In the genomic region with DNA sequence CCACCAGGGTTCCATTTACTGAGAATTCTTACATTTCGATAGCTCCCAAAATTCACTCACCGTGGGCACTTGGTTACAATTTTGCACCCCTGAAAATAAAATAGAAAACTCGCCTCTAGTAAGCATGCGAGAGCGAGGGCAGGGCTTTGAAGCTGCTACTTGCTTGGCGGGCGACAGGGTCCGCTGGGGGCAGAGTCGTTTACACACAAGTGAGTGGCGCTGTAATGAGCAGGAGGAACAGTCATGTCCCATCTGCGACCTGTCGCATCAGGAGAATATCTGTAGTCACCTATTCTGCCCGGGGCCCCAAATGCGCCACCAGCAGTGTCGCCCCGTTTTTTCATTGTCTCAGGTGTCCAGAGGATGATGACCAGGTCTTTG, we compare ENCODE assay signal across 12 cellular contexts. TPM values are rescaled to one million over a fixed set of nuclear protein-coding genes. Genes with fewer than 3 reads are reported as not detected.
DNase-seq lines count a peak whose midpoint lies in the region; ATAC-seq and TF ChIP-seq lines count a peak whose summit lies in the region.
"Had no signal": no experiment of that assay in that cellular context is flagged by ENCODE, and none has a peak within 500 bp of the region (broad histone marks: within the 10 kb centered on the region; RNA-seq: fewer than 3 reads in every experiment).

No MANE protein-coding gene starts in this region.

- H3K36me3 Mint-ChIP-seq in endodermal cell (ENCODE audit: low read depth) (no peaks in the 10 kb centered on the region), mesothelial cell of epicardium (no peaks in the 10 kb centered on the region)
- H3K36me3 Mint-ChIP-seq: activated naive CD4-positive, alpha-beta T cell treated with anti-CD3 and anti-CD28 coated beads, Interleukin-2, amount 10 ng/mL, durations not matched to agents 7 days and 5 days had no signal

- H3K9me3 ChIP-seq in endodermal cell (ENCODE audit: control insufficient read depth, low read length) (no peaks in the 10 kb centered on the region), tibial artery (no peaks in the 10 kb centered on the region), smooth muscle cell (replicated peaks; ENCODE audit: low read depth) (no peaks in the 10 kb centered on the region), HAP-1 (no peaks in the 10 kb centered on the region)

- H3K27me3 Mint-ChIP-seq in endodermal cell (ENCODE audit: insufficient read depth) (peaks cover 67% of the 10 kb centered on the region), mesothelial cell of epicardium (ENCODE audit: low read depth) (peaks cover 79% of the 10 kb centered on the region)

- H3K9ac ChIP-seq in endodermal cell (ENCODE audit: extremely low read depth, low read length, poor library complexity, severe bottlenecking) = no peak overlapping the region
- no peak overlapping the region for H3K9ac ChIP-seq in smooth muscle cell (ENCODE audit: low read depth)

- peaks cover 28% of the 10 kb centered on the region for H3K4me1 Mint-ChIP-seq in endodermal cell
- peaks cover 31% of the 10 kb centered on the region for H3K4me1 Mint-ChIP-seq in mesothelial cell of epicardium
- H3K4me1 Mint-ChIP-seq: activated CD4-positive, alpha-beta T cell treated with anti-CD3 and anti-CD28 coated beads, Interleukin-2, amount 10 ng/mL, durations not matched to agents 7 days and 5 days; activated naive CD4-positive, alpha-beta T cell treated with anti-CD3 and anti-CD28 coated beads, Interleukin-2, amount 10 ng/mL, durations not matched to agents 7 days and 5 days had no signal

- no peak overlapping the region for H2AFZ ChIP-seq in smooth muscle cell (ENCODE audit: low read depth)

- H3K27ac ChIP-seq in endodermal cell (ENCODE audit: low read depth, low read length) (no peak overlapping the region), tibial artery (peak overlapping the region; percentile 80 to 87), smooth muscle cell (ENCODE audit: low read depth) (no peak overlapping the region)

- no peak for ATAC-seq in HG03045 (IDR thresholded peaks at IDR 0.05; ENCODE audit: unreplicated experiment)

- H4K20me1 ChIP-seq in smooth muscle cell (ENCODE audit: low read depth) = no peaks in the 10 kb centered on the region

- H3K27ac Mint-ChIP-seq in endodermal cell (no peak overlapping the region), mesothelial cell of epicardium (no peak overlapping the region)
- H3K27ac Mint-ChIP-seq: activated naive CD4-positive, alpha-beta T cell treated with anti-CD3 and anti-CD28 coated beads, Interleukin-2, amount 10 ng/mL, durations not matched to agents 7 days and 5 days had no signal

- TF ChIP-seq CTCF in endodermal cell (conservative IDR thresholded peaks at IDR 0.05) (peak; percentile 54), mesothelial cell of epicardium (IDR thresholded peaks at IDR 0.05; ENCODE audit: unreplicated experiment) (no peak), tibial artery (IDR thresholded peaks at IDR 0.05) (no peak), smooth muscle cell (IDR thresholded peaks at IDR 0.05; ENCODE audit: borderline replicate concordance, insufficient read depth, poor library complexity, severe bottlenecking) (no peak)

- in situ Hi-C loops in HAP-1 (cut with MboI; ENCODE audit: low sequenced_read_pairs) = no loop called here

- no peak overlapping the region for H3K4me2 ChIP-seq in smooth muscle cell

- intact Hi-C loops in tibial artery (cut with DNase I; ENCODE audit: low total_unique reads) = loop anchor here (5.0 kb wide), 1 partner anchor 380 kb away; no protein-coding TSS in a partner anchor

- H3F3A ChIP-seq in smooth muscle cell (ENCODE audit: low read depth) = no peaks in the 10 kb centered on the region

- H3K4me1 ChIP-seq in endodermal cell (ENCODE audit: control insufficient read depth, insufficient read depth, low read length) (no peaks in the 10 kb centered on the region), tibial artery (peaks cover 0 to 20% (median 3%) of the 10 kb centered on the region in 4 donors), smooth muscle cell (ENCODE audit: low read depth) (peaks cover 24% of the 10 kb centered on the region), HAP-1 (peaks cover 5% of the 10 kb centered on the region)

- no peaks in the 10 kb centered on the region for H3K36me3 ChIP-seq in endodermal cell (ENCODE audit: control insufficient read depth, insufficient read depth, low read length)
- H3K36me3 ChIP-seq in tibial artery = no peaks in the 10 kb centered on the region
- H3K36me3 ChIP-seq in smooth muscle cell (ENCODE audit: low read depth) = no peaks in the 10 kb centered on the region
- H3K36me3 ChIP-seq in HAP-1 (replicated peaks) = no peaks in the 10 kb centered on the region

- peak; percentile 75 for DNase-seq in NCI-H1092 (lab: John Stamatoyannopoulos, UW)
- peak; percentile 83 for DNase-seq in endodermal cell
- no peak for DNase-seq in mesothelial cell of epicardium (ENCODE audit: low spot score in 2 of 2, unreplicated experiment in 2 of 2)
- DNase-seq in tibial artery = peak; percentile 41 to 68
- no peak for DNase-seq in iPS-NIHi11 (ENCODE audit: low spot score)
- no peak for DNase-seq in smooth muscle cell (lab: John Stamatoyannopoulos, UW; ENCODE audit: unreplicated experiment)
- no peak for DNase-seq in HAP-1 (ENCODE audit: low spot score in 2 of 2)
- DNase-seq: activated CD4-positive, alpha-beta T cell treated with anti-CD3 and anti-CD28 coated beads, Interleukin-2, amount 10 ng/mL, durations not matched to agents 7 days and 5 days; activated naive CD4-positive, alpha-beta T cell treated with anti-CD3 and anti-CD28 coated beads, Interleukin-2, amount 10 ng/mL, durations not matched to agents 7 days and 5 days; DMS153; NCI-H1694 had no signal

- no peaks in the 10 kb centered on the region for H3K79me2 ChIP-seq in smooth muscle cell (ENCODE audit: low read depth)

- H3K4me3 ChIP-seq in endodermal cell (ENCODE audit: low read length) (peak overlapping the region; percentile 73), tibial artery (peak overlapping the region; percentile 67 to 72), smooth muscle cell (no peak overlapping the region), HAP-1 (no peak overlapping the region)

- H3K4me3 Mint-ChIP-seq in endodermal cell = peak overlapping the region; percentile 59
- H3K4me3 Mint-ChIP-seq in mesothelial cell of epicardium = peak overlapping the region; percentile 59
- H3K4me3 Mint-ChIP-seq: activated CD4-positive, alpha-beta T cell treated with anti-CD3 and anti-CD28 coated beads, Interleukin-2, amount 10 ng/mL, durations not matched to agents 7 days and 5 days; activated naive CD4-positive, alpha-beta T cell treated with anti-CD3 and anti-CD28 coated beads, Interleukin-2, amount 10 ng/mL, durations not matched to agents 7 days and 5 days had no signal

- peaks cover 73% of the 10 kb centered on the region for H3K27me3 ChIP-seq in endodermal cell (ENCODE audit: control insufficient read depth, insufficient read depth, low read length, poor library complexity, severe bottlenecking)
- H3K27me3 ChIP-seq in tibial artery = peaks cover 0 to 3% of the 10 kb centered on the region in 2 donors
- H3K27me3 ChIP-seq in smooth muscle cell (ENCODE audit: low read depth) = peaks cover 88% of the 10 kb centered on the region
- no peaks in the 10 kb centered on the region for H3K27me3 ChIP-seq in HAP-1 (ENCODE audit: low read depth)

- H3K9me3 Mint-ChIP-seq in endodermal cell (no peaks in the 10 kb centered on the region), mesothelial cell of epicardium (no peaks in the 10 kb centered on the region)
- H3K9me3 Mint-ChIP-seq: activated CD4-positive, alpha-beta T cell treated with anti-CD3 and anti-CD28 coated beads, Interleukin-2, amount 10 ng/mL, durations not matched to agents 7 days and 5 days; activated naive CD4-positive, alpha-beta T cell treated with anti-CD3 and anti-CD28 coated beads, Interleukin-2, amount 10 ng/mL, durations not matched to agents 7 days and 5 days had no signal

- WGBS in endodermal cell (ENCODE audit: insufficient coverage in 1 of 2, insufficient read length in 1 of 2), 2 experiments = 5 to 27% methylated on average over 2 to 16 of the region's 16 CpGs
- WGBS in smooth muscle cell (ENCODE audit: low lambda C conversion rate) = 7% methylated on average over 16 of the region's 16 CpGs

RNA-seq across cellular contexts. Expression of a gene that starts 1.2 kb away (rescaled TPM):
- total RNA-seq in endodermal cell = not detected
- 0.53 TPM for polyA plus RNA-seq in endodermal cell (2013, experiment 1 of 2)
- polyA plus RNA-seq in endodermal cell (2013, experiment 2 of 2) = 0.29 TPM
- 0.09 TPM in 1 of 3 replicates, not detected in the others for total RNA-seq in mesothelial cell of epicardium
- not detected in 2 replicates for total RNA-seq in smooth muscle cell
- 0.19 TPM in 1 of 2 replicates, not detected in the other for polyA plus RNA-seq in smooth muscle cell
- total RNA-seq: activated CD4-positive, alpha-beta T cell treated with anti-CD3 and anti-CD28 coated beads, Interleukin-2, amount 10 ng/mL, durations not matched to agents 7 days and 5 days had no signal

Comparison
In these comparisons a context has a peak if more than half of its experiments do, and no peak if none do; other contexts are left out.
1. DNase-seq: peak in NCI-H1092 (single experiment), endodermal cell (single experiment) and tibial artery (2 of 2); none in mesothelial cell of epicardium (0 of 2), iPS-NIHi11 (single experiment), smooth muscle cell (single experiment) and HAP-1 (0 of 2).
2. H3K27ac ChIP-seq: peak in tibial artery (2 of 2); none in endodermal cell (single experiment) and smooth muscle cell (single experiment).
3. H3K4me3 ChIP-seq: peak in endodermal cell (single experiment) and tibial artery (2 of 2); none in smooth muscle cell (single experiment) and HAP-1 (single experiment).